Comparison of ENCODE assay signal across 10 cellular contexts in genomic region chr2:24015562-24016375, GRCh38. TPM values are rescaled to one million over a fixed set of nuclear protein-coding genes. Genes with fewer than 3 reads are reported as not detected.
DNase-seq lines count a peak whose midpoint lies in the region; ATAC-seq and TF ChIP-seq lines count a peak whose summit lies in the region.
"Had no signal": no experiment of that assay in that cellular context is flagged by ENCODE, and none has a peak within 500 bp of the region (broad histone marks: within the 10 kb centered on the region; RNA-seq: fewer than 3 reads in every experiment).

No MANE protein-coding gene starts in this region.

- peaks cover 7% of the 10 kb centered on the region for H3K27me3 ChIP-seq in upper lobe of right lung

- H3K36me3 ChIP-seq in upper lobe of right lung, result no peaks in the 10 kb centered on the region
- H3K36me3 ChIP-seq: tibial nerve had no signal

- intact Hi-C loops in upper lobe of right lung (cut with DNase I), result no loop called here

- no peak overlapping the region for H3K27ac ChIP-seq in upper lobe of right lung
- H3K27ac ChIP-seq: tibial nerve had no signal

- DNase-seq in SIG-M5 treated with dmso at 0.1 percent for 504 hours (lab: John Stamatoyannopoulos, UW; ENCODE audit: unreplicated experiment), result peak; percentile 22
- no peak for DNase-seq in SIG-M5 (lab: John Stamatoyannopoulos, UW)
- DNase-seq in fibroblast of villous mesenchyme (ENCODE audit: low read depth), result peak; percentile 80
- DNase-seq in upper lobe of right lung, result no peak
- no peak for DNase-seq in T-helper 9 cell
- no peak for DNase-seq in NCI-H2227 treated with DMSO at 0.1 percent for 48 hours (lab: John Stamatoyannopoulos, UW)
- DNase-seq: NCI-H1105 treated with DMSO at 0.1 percent for 48 hours had no signal

- no peaks in the 10 kb centered on the region for H3K9me3 ChIP-seq in upper lobe of right lung
- H3K9me3 ChIP-seq: tibial nerve had no signal

- no peak overlapping the region for H3K4me3 ChIP-seq in fibroblast of villous mesenchyme (ENCODE audit: low read depth, low read length)
- H3K4me3 ChIP-seq in upper lobe of right lung, result no peak overlapping the region
- H3K4me3 ChIP-seq: tibial nerve had no signal

- TF ChIP-seq CTCF in fibroblast of villous mesenchyme (IDR thresholded peaks at IDR 0.05; ENCODE audit: insufficient read depth, low read depth, low read length) (no peak), upper lobe of right lung (IDR thresholded peaks at IDR 0.05) (no peak)

- ATAC-seq in SK-N-SH treated with all-trans-retinoic acid at 6 μM for 48 hours (peak; percentile 74), upper lobe of right lung (peak; percentile 33), HG02623 (IDR thresholded peaks at IDR 0.05; ENCODE audit: unreplicated experiment) (no peak)

- no peaks in the 10 kb centered on the region for H3K4me1 ChIP-seq in upper lobe of right lung
- H3K4me1 ChIP-seq: tibial nerve had no signal

TF ChIP-seq in SK-N-SH treated with all-trans-retinoic acid at 6 μM for 48 hours, 23 proteins besides CTCF, POLR2A, EP300 and RAD21:
- TF ChIP-seq ZFP30 (CRISPR knock-in tag; IDR thresholded peaks at IDR 0.05) (no peak), ZC3H10 (CRISPR knock-in tag; IDR thresholded peaks at IDR 0.05) (no peak)

RNA-seq across cellular contexts. Expression of gene MFSD2B, which starts 5.9 kb away (rescaled TPM):
- total RNA-seq in fibroblast of villous mesenchyme (under 0.01 and 0.32 TPM in 2 replicates), upper lobe of right lung (0.35 TPM)

RNA-seq across cellular contexts. Expression of gene WDCP, which starts 31.4 kb away (rescaled TPM):
- total RNA-seq in fibroblast of villous mesenchyme (7.7 and 14.7 TPM in 2 replicates), upper lobe of right lung (9.3 TPM)

RNA-seq across cellular contexts. Expression of gene FKBP1B, which starts 33.8 kb away (rescaled TPM):
- total RNA-seq in fibroblast of villous mesenchyme, result 6.0 and 9.3 TPM in 2 replicates
- total RNA-seq in upper lobe of right lung, result 13.2 TPM

Comparison
In these comparisons a context has a peak if more than half of its experiments do, and no peak if none do; other contexts are left out.
1. DNase-seq: peak in SIG-M5 treated with dmso at 0.1 percent for 504 hours (single experiment) and fibroblast of villous mesenchyme (single experiment); none in SIG-M5 (single experiment), upper lobe of right lung (single experiment), T-helper 9 cell (single experiment) and NCI-H2227 treated with DMSO at 0.1 percent for 48 hours (single experiment).